Comparison of ENCODE assay signal across 7 cellular contexts in genomic region chr14:55312379-55313030, GRCh38. TPM values are rescaled to one million over a fixed set of nuclear protein-coding genes. Genes with fewer than 3 reads are reported as not detected.
DNase-seq lines count a peak whose midpoint lies in the region; ATAC-seq, FAIRE-seq and TF ChIP-seq lines count a peak whose summit lies in the region.
"Not testable (repeated sequence)": the region's sequence is repeated elsewhere in the genome, so short reads cannot be mapped to it uniquely, and the experiment has no call there.

No MANE protein-coding gene starts in this region.

- H3K4me1 ChIP-seq in BLaER1; HEK293 (ENCODE audit: control insufficient read depth, insufficient read depth, low read length); GM12878 (ENCODE audit: control insufficient read depth, insufficient read depth, low read length): not testable (repeated sequence)
- H3K4me1 ChIP-seq in Karpas-422 (ENCODE audit: low read length) = peaks cover 21% of the 10 kb centered on the region

- TF ChIP-seq CTCF in HEK293 (tag by site-specific recombination; IDR thresholded peaks at IDR 0.05); GM12878 (IDR thresholded peaks at IDR 0.05 in 2 of 3, conservative IDR thresholded peaks at IDR 0.05 in 1 of 3; ENCODE audit: control insufficient read depth in 2 of 3, extremely low read depth in 1 of 3, insufficient read depth in 1 of 3, low read depth in 3 of 3, low read length in 3 of 3); endothelial cell (IDR thresholded peaks at IDR 0.05; ENCODE audit: unreplicated experiment): not testable (repeated sequence)

- H3K79me2 ChIP-seq in Karpas-422 (ENCODE audit: low read length) = peaks cover 97% of the 10 kb centered on the region
- not testable (repeated sequence) for H3K79me2 ChIP-seq in GM12878 (ENCODE audit: control insufficient read depth, insufficient read depth, low read length)

- H3K9me2 ChIP-seq in Karpas-422 (replicated peaks; ENCODE audit: insufficient read depth, low read length) = not testable (repeated sequence)

- over 99% methylated on average over 5 of the region's 5 CpGs for WGBS in GM12878 (ENCODE audit: insufficient coverage, insufficient replicate concordance, low lambda C conversion rate, missing lambda C conversion rate)

- not testable (repeated sequence) for H3K27ac ChIP-seq in BLaER1; HEK293 (ENCODE audit: extremely low read depth, low read depth, low read length); Karpas-422 (ENCODE audit: low read length); GM12878 (ENCODE audit: control insufficient read depth, insufficient read depth)

- H3K27ac Mint-ChIP-seq in endothelial cell (ENCODE audit: unreplicated experiment) = not testable (repeated sequence)

- not testable (repeated sequence) for H3K9ac ChIP-seq in BLaER1; Karpas-422 (ENCODE audit: low read length); GM12878 (ENCODE audit: control insufficient read depth, insufficient read depth, low read length)

- H3K36me3 ChIP-seq in BLaER1 (peaks cover 86% of the 10 kb centered on the region), HEK293 (ENCODE audit: control insufficient read depth in 2 of 2, insufficient read depth in 1 of 2, low read length in 2 of 2) (peaks cover 0 to 14% of the 10 kb centered on the region in 2 experiments; a peak in 1 of 3 replicates), Karpas-422 (ENCODE audit: insufficient read depth, low read length) (peaks cover 74% of the 10 kb centered on the region)
- H3K36me3 ChIP-seq in GM12878 (ENCODE audit: control insufficient read depth in 2 of 2, insufficient read depth in 2 of 2, low read length in 1 of 2) = not testable (repeated sequence)

- H3K27me3 ChIP-seq in BLaER1; Karpas-422 (ENCODE audit: low read length); GM12878 (replicated peaks in 1 of 2; ENCODE audit: control insufficient read depth in 2 of 2, insufficient read depth in 2 of 2, low read length in 1 of 2): not testable (repeated sequence)

- H3K4me3 ChIP-seq in BLaER1 = 0 out of 2 replicates have a peak overlapping the region, but pooled peaks have one; percentile 36
- not testable (repeated sequence) for H3K4me3 ChIP-seq in HEK293 (ENCODE audit: low read depth, low read length); Karpas-422 (ENCODE audit: low read length); GM12878
- H3K4me3 ChIP-seq in iPS-18c (ENCODE audit: insufficient read depth, low read depth, low read length) = peak overlapping the region; percentile 20; the same call in 1 of the 2 replicates

- H3K4me2 ChIP-seq in BLaER1; Karpas-422 (ENCODE audit: low read depth, low read length, poor library complexity, severe bottlenecking); GM12878 (ENCODE audit: control insufficient read depth, insufficient read depth): not testable (repeated sequence)

- not testable (repeated sequence) for TF ChIP-seq EP300 in GM12878 (IDR thresholded peaks at IDR 0.05; ENCODE audit: borderline replicate concordance in 1 of 2, control insufficient read depth in 1 of 2, low read depth in 2 of 2, low read length in 2 of 2)

- SMC1A ChIA-PET in GM12878 (lab: Charles Lee; ENCODE audit: uncharacterized antibody, unreplicated experiment) = interaction anchor here (1.1 kb wide), 1 partner anchor 10 kb away, joined by 3 read pairs; no protein-coding TSS in a partner anchor

- not testable (repeated sequence) for H2AFZ ChIP-seq in Karpas-422 (ENCODE audit: low read length); GM12878 (ENCODE audit: control insufficient read depth, low read depth, low read length)

- H3K27me3 Mint-ChIP-seq in endothelial cell (ENCODE audit: unreplicated experiment) = not testable (repeated sequence)

- TF ChIP-seq RAD21 in GM12878 (IDR thresholded peaks at IDR 0.05; ENCODE audit: insufficient read depth, low read depth, low read length) = not testable (repeated sequence)

- H4K20me1 ChIP-seq in BLaER1 = peaks cover 11% of the 10 kb centered on the region; the same call in 1 of the 2 replicates
- H4K20me1 ChIP-seq in Karpas-422 (ENCODE audit: insufficient read depth, low read depth, low read length); GM12878 (ENCODE audit: control insufficient read depth, insufficient read depth): not testable (repeated sequence)

- TF ChIP-seq POLR2A in GM12878 (IDR thresholded peaks at IDR 0.05; ENCODE audit: low read depth, low read length) = not testable (repeated sequence)

- not testable (repeated sequence) for ATAC-seq in GM12878; stimulated activated naive CD8-positive, alpha-beta T cell treated with anti-CD3 and anti-CD28 coated beads, Interleukin-15, Interleukin-2, amounts not matched to agents 100 U/mL and 50 U/mL, for 24 hours

- peak overlapping the region; percentile 17 for H3K4me3 Mint-ChIP-seq in endothelial cell (ENCODE audit: unreplicated experiment)

- CTCF ChIA-PET in HEK293 (lab: Yijun Ruan, JAX); GM12878 (lab: Yijun Ruan, JAX): not testable (repeated sequence)

- intact Hi-C loops in GM12878 (cut with micrococcal nuclease; ENCODE audit: unreplicated experiment) = not testable (repeated sequence)

- peak; percentile 44 for DNase-seq in Karpas-422
- DNase-seq in GM12878 (ENCODE audit: low read depth, low spot score); endothelial cell (ENCODE audit: low spot score): not testable (repeated sequence)
- DNase-seq in stimulated activated naive CD8-positive, alpha-beta T cell treated with anti-CD3 and anti-CD28 coated beads, Interleukin-15, Interleukin-2, amounts not matched to agents 100 U/mL and 50 U/mL, for 24 hours = peak; percentile 26

- H3K9me3 ChIP-seq in BLaER1 = peaks cover 81% of the 10 kb centered on the region
- H3K9me3 ChIP-seq in HEK293 (ENCODE audit: control insufficient read depth, insufficient read depth, low read depth, low read length); iPS-18c (ENCODE audit: control insufficient read depth, insufficient read depth, low read length): not testable (repeated sequence)
- H3K9me3 ChIP-seq in Karpas-422 (ENCODE audit: low read length) = peaks cover 24% of the 10 kb centered on the region
- peaks cover 12% of the 10 kb centered on the region; the same call in 2 of the 3 replicates for H3K9me3 ChIP-seq in GM12878 (replicated peaks; ENCODE audit: control insufficient read depth, insufficient read depth, low read length)

- H3K36me3 Mint-ChIP-seq in endothelial cell (ENCODE audit: low read depth, unreplicated experiment) = peaks cover 30% of the 10 kb centered on the region

- FAIRE-seq in GM12878 (lab: Jason Lieb, UNC) = not testable (repeated sequence)

- RAD21 ChIA-PET in GM12878 (lab: Charles Lee; ENCODE audit: unreplicated experiment) = not testable (repeated sequence)

- in situ Hi-C loops in GM12878 (cut with MboI) = not testable (repeated sequence)

- not testable (repeated sequence) for H3K4me1 Mint-ChIP-seq in endothelial cell (ENCODE audit: unreplicated experiment)

- POLR2A ChIA-PET in HEK293 (lab: Yijun Ruan, JAX); GM12878 (lab: Charles Lee): not testable (repeated sequence)

- H3K9me3 Mint-ChIP-seq in endothelial cell (ENCODE audit: unreplicated experiment) = not testable (repeated sequence)

- BruUV-seq in GM12878 (replicated peaks; lab: Mats Ljungman, UMichigan) = not testable (repeated sequence)

TF ChIP-seq in HEK293, 187 proteins besides CTCF, POLR2A, EP300 and RAD21 (continues in another document):
- TF ChIP-seq SETDB1 (IDR thresholded peaks at IDR 0.05; ENCODE audit: insufficient read length, low read length) (peak; percentile 92), ZNF585B (tag by site-specific recombination; IDR thresholded peaks at IDR 0.05) (peak; percentile 98), TRIM28 (IDR thresholded peaks at IDR 0.05; ENCODE audit: borderline replicate concordance, low read length) (0 out of 2 replicates have a peak, but pooled peaks have one; percentile 63)

TF ChIP-seq in GM12878, 131 proteins besides CTCF, POLR2A, EP300 and RAD21 (continues in another document):
- peak; percentile 63; the same call in 1 of the 2 replicates for TF ChIP-seq CBX5 (IDR thresholded peaks at IDR 0.05; ENCODE audit: low read depth)

RNA-seq across cellular contexts. Expression of gene FBXO34, which starts 41.3 kb away (rescaled TPM):
- total RNA-seq in Karpas-422 (2014; rRNA removed; shearing (Covaris generic); ENCODE audit: low replicate concordance) = 59.0 and 62.3 TPM in 2 replicates
- 32.9 and 35.1 TPM in 2 replicates for total RNA-seq in GM12878 (2013; cell fraction: nucleolus; rRNA removed)
- total RNA-seq in GM12878 (2014; rRNA removed) = 17.6 and 20.2 TPM in 2 replicates
- total RNA-seq in GM12878 (2014; rRNA removed; fragmentation: Illumina TruSeq; extraction: Trizol) = 19.4 and 20.0 TPM in 2 replicates
- total RNA-seq in GM12878 (2021) = 18.3 and 19.5 TPM in 2 replicates
- 10.4 TPM for polyA plus RNA-seq in GM12878 (2011; ENCODE audit: low read depth)
- polyA plus RNA-seq in GM12878 (2011; rRNA removed) = 22.8 and 30.9 TPM in 2 replicates
- 16.6 and 18.0 TPM in 2 replicates for polyA plus RNA-seq in GM12878 (2011; cell fraction: cytosol; rRNA removed)
- polyA plus RNA-seq in GM12878 (2011; cell fraction: nucleus; rRNA removed) = 25.1 and 50.8 TPM in 2 replicates
- 12.2 and 15.4 TPM in 2 replicates for polyA plus RNA-seq in GM12878 (2012)
- 16.2 and 20.2 TPM in 2 replicates for polyA plus RNA-seq in GM12878 (2014; fragmentation: Illumina TruSeq; extraction: Trizol)
- polyA plus RNA-seq in GM12878 (2014; fragmentation: Nextera tagmentation; extraction: Ambion mirVana) = 1 to 10 TPM; 5.6 to 6.8 TPM
- polyA plus RNA-seq in GM12878 (2014; rRNA removed) = 13.1 and 13.9 TPM in 2 replicates
- 10 to 100 TPM; 17.6 to 20.0 TPM for polyA plus RNA-seq in GM12878 (2016; fragmentation: Nextera tagmentation; extraction: Ambion mirVana)
- 27.0 and 32.3 TPM in 2 replicates for polyA minus RNA-seq in GM12878 (2011; rRNA and poly(A)+ RNA removed)
- polyA minus RNA-seq in GM12878 (2011; cell fraction: cytosol; rRNA and poly(A)+ RNA removed) = 8.3 and 9.4 TPM in 2 replicates
- polyA minus RNA-seq in GM12878 (2011; cell fraction: nucleus; rRNA and poly(A)+ RNA removed) = 13.2 and 26.5 TPM in 2 replicates
- 14.2 TPM for total RNA-seq in endothelial cell (ENCODE audit: unreplicated experiment)
